ENCODE assay signal across 9 cellular contexts in the genomic region with DNA sequence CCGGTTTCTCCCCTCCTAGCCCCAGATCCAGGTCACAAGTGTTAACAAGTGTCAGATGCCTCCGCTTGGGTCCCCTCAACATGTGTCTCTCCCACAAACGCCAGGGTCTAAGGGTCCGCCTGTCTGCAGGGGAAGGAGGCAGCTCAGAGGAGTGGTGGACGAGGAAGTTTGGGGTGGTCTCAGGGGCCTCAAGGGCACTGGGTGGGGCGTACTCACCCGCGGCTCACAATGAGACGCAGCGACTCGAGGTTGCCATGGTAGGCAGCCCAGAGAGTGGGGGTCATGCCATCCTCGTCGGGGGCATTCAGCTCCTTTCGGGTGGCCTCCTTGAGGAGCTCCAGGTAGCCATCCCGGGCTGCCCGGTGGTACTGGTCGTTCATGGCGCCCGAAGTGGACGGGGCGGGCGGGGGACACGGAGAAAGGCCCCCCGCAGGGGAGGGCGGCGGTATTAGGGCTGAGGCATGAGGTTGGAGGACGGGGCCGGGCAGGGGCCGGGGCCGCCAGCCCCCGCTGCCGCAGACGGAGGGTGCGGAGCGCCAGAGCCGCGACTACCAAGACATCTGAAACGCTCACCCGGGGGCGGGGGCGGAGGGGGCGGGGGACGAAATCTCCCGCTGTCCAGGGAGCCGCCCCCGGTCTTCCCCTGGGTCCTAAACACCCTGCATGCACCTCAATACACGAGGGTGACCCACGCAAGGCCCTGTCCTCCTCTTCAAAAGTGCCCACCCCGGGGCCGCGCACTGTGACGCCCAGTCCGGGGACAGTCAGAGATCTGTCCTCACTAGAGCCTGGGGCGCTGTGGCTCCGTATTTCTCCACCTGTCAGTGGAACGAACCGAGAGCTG. TPM values are rescaled to one million over a fixed set of nuclear protein-coding genes. Genes with fewer than 3 reads are reported as not detected.
DNase-seq lines count a peak whose midpoint lies in the region; ATAC-seq, FAIRE-seq and TF ChIP-seq lines count a peak whose summit lies in the region.
"Had no signal": no experiment of that assay in that cellular context is flagged by ENCODE, and none has a peak within 500 bp of the region (broad histone marks: within the 10 kb centered on the region; RNA-seq: fewer than 3 reads in every experiment).

Gene USH1G (minus strand): TSS at position 562 of the 844 bp plus-strand sequence. CDS start 182 bp downstream, at position 380.

- no peak for TF ChIP-seq RAD21 in A549 (conservative IDR thresholded peaks at IDR 0.05 in 1 of 2, IDR thresholded peaks at IDR 0.05 in 1 of 2)

- no peaks in the 10 kb centered on the region for H4K20me1 ChIP-seq in osteoblast (ENCODE audit: insufficient read depth, low read length)

- H3K79me2 ChIP-seq in osteoblast (ENCODE audit: insufficient read depth, low read length), result no peaks in the 10 kb centered on the region

- DNase-seq in A549 (ENCODE audit: low read depth in 1 of 2, low spot score in 1 of 2) (no peak), HL-60 (ENCODE audit: low read depth in 1 of 2, low spot score in 1 of 2) (no peak), body of pancreas (peak in 2 of 4 donors; percentile 28 to 35), left lung (no peak), osteoblast (ENCODE audit: insufficient read length, low spot score, missing footprints) (no peak), mesenteric fat pad (ENCODE audit: low spot score) (no peak)

- peak within 1 kb of the TSS; percentile 46 for H3K4me3 ChIP-seq in A549
- peak within 1 kb of the TSS; percentile 11; the same call in 1 of the 2 replicates for H3K4me3 ChIP-seq in HL-60 (replicated peaks; ENCODE audit: insufficient read depth, low read length)
- H3K4me3 ChIP-seq in body of pancreas, result no peak within 1 kb of the TSS
- H3K4me3 ChIP-seq in left lung, result peak within 1 kb of the TSS; percentile 17 to 21
- no peak within 1 kb of the TSS for H3K4me3 ChIP-seq in osteoblast (ENCODE audit: insufficient read depth, low read length)

- H3K4me2 ChIP-seq in A549 (peak within 1 kb of the TSS; percentile 100), osteoblast (ENCODE audit: insufficient read depth, low read length) (no peak within 1 kb of the TSS)

- H3K36me3 ChIP-seq in body of pancreas (replicated peaks in 1 of 2; ENCODE audit: insufficient read depth in 1 of 2, low read depth in 2 of 2) (no peaks in the 10 kb centered on the region), left lung (no peaks in the 10 kb centered on the region), osteoblast (ENCODE audit: insufficient read depth, low read length) (no peaks in the 10 kb centered on the region)

- WGBS in A549 (ENCODE audit: missing lambda C conversion rate), result 27% methylated on average over 36 of the region's 57 CpGs
- WGBS in body of pancreas, 2 donors, result 6 to 29% methylated on average over 12 to 55 of the region's 57 CpGs

- peak within 1 kb of the TSS; percentile 42 to 70; a peak in 5 of 6 replicates for H3K27ac ChIP-seq in A549
- H3K27ac ChIP-seq in HL-60 (replicated peaks), result no peak within 1 kb of the TSS
- H3K27ac ChIP-seq in body of pancreas, result no peak within 1 kb of the TSS
- H3K27ac ChIP-seq in left lung, result no peak within 1 kb of the TSS
- H3K27ac ChIP-seq in osteoblast (ENCODE audit: low read depth, low read length), result no peak within 1 kb of the TSS

- no peak for TF ChIP-seq EP300 in A549 (IDR thresholded peaks at IDR 0.05)

- H3K4me1 ChIP-seq in A549 (peaks cover 19% of the 10 kb centered on the region; the same call in 2 of the 3 replicates), body of pancreas (peaks cover 28% of the 10 kb centered on the region), left lung (peaks cover 16 to 23% of the 10 kb centered on the region in 2 donors), osteoblast (ENCODE audit: insufficient read depth, low read length) (no peaks in the 10 kb centered on the region)

- POLR2A ChIA-PET in A549 (lab: Yijun Ruan, JAX), result interaction anchor here (1.0 kb wide), 1 partner anchor 50 kb away, joined by 3 read pairs; no protein-coding TSS in a partner anchor

- CTCF ChIA-PET in A549 (lab: Yijun Ruan, JAX), result interaction anchor here (0.9 to 42.0 kb wide), 26 partner anchors 9 to 346 kb away, joined by 3 to 1448 read pairs (median 6); partner anchors contain the start of genes HID1, MRPL58 and OTOP3

- TF ChIP-seq CTCF in A549 (IDR thresholded peaks at IDR 0.05) (no peak), HL-60 (IDR thresholded peaks at IDR 0.05; ENCODE audit: insufficient read depth, low read length) (no peak), body of pancreas (IDR thresholded peaks at IDR 0.05) (no peak), left lung (IDR thresholded peaks at IDR 0.05) (no peak), osteoblast (IDR thresholded peaks at IDR 0.05; ENCODE audit: extremely low read depth, low read depth, low read length) (no peak)

- ATAC-seq in A549, result peak; percentile 11 to 42; a peak in 5 of 6 replicates
- ATAC-seq in body of pancreas, result peak; percentile 24
- peak; percentile 19 for ATAC-seq in left lung
- ATAC-seq in GM19023 (IDR thresholded peaks at IDR 0.05; ENCODE audit: unreplicated experiment), result no peak
- no peak for ATAC-seq in GM18502 (IDR thresholded peaks at IDR 0.05; ENCODE audit: poor library complexity, unreplicated experiment)

- H3K9me3 ChIP-seq in A549 (no peaks in the 10 kb centered on the region), body of pancreas (no peaks in the 10 kb centered on the region), left lung (no peaks in the 10 kb centered on the region), osteoblast (ENCODE audit: low read depth, low read length) (no peaks in the 10 kb centered on the region)

- TF ChIP-seq POLR2A in A549 (IDR thresholded peaks at IDR 0.05; ENCODE audit: low read length) (no peak), body of pancreas (IDR thresholded peaks at IDR 0.05) (no peak)

- intact Hi-C loops in body of pancreas (cut with DNase I), result no loop called here
- intact Hi-C loops in left lung (cut with DNase I), result no loop called here

- H2AFZ ChIP-seq in osteoblast (ENCODE audit: low read length), result no peak within 1 kb of the TSS

- H3K27me3 ChIP-seq in HL-60 (ENCODE audit: insufficient read depth, poor library complexity, severe bottlenecking), result peaks cover 36% of the 10 kb centered on the region
- peaks cover 0 to 13% of the 10 kb centered on the region in 2 donors for H3K27me3 ChIP-seq in body of pancreas
- peaks cover 53 to 100% of the 10 kb centered on the region in 2 donors for H3K27me3 ChIP-seq in left lung
- peaks cover 53% of the 10 kb centered on the region for H3K27me3 ChIP-seq in osteoblast (ENCODE audit: insufficient read depth, low read length)

- no peak for FAIRE-seq in A549 (lab: Jason Lieb, UNC)

TF ChIP-seq in A549, 52 proteins besides CTCF, POLR2A, EP300 and RAD21:
- TF ChIP-seq ATOH8 (CRISPR knock-in tag; IDR thresholded peaks at IDR 0.05; ENCODE audit: low read depth), result no peak
- TF ChIP-seq RCOR1 (IDR thresholded peaks at IDR 0.05; ENCODE audit: low read depth, low read length), result no peak
- TF ChIP-seq JUN (IDR thresholded peaks at IDR 0.05), result no peak
- TF ChIP-seq, protein P1, sequence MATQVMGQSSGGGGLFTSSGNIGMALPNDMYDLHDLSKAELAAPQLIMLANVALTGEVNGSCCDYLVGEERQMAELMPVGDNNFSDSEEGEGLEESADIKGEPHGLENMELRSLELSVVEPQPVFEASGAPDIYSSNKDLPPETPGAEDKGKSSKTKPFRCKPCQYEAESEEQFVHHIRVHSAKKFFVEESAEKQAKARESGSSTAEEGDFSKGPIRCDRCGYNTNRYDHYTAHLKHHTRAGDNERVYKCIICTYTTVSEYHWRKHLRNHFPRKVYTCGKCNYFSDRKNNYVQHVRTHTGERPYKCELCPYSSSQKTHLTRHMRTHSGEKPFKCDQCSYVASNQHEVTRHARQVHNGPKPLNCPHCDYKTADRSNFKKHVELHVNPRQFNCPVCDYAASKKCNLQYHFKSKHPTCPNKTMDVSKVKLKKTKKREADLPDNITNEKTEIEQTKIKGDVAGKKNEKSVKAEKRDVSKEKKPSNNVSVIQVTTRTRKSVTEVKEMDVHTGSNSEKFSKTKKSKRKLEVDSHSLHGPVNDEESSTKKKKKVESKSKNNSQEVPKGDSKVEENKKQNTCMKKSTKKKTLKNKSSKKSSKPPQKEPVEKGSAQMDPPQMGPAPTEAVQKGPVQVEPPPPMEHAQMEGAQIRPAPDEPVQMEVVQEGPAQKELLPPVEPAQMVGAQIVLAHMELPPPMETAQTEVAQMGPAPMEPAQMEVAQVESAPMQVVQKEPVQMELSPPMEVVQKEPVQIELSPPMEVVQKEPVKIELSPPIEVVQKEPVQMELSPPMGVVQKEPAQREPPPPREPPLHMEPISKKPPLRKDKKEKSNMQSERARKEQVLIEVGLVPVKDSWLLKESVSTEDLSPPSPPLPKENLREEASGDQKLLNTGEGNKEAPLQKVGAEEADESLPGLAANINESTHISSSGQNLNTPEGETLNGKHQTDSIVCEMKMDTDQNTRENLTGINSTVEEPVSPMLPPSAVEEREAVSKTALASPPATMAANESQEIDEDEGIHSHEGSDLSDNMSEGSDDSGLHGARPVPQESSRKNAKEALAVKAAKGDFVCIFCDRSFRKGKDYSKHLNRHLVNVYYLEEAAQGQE (IDR thresholded peaks at IDR 0.05), result no peak
- no peak for TF ChIP-seq CHD2 (IDR thresholded peaks at IDR 0.05; ENCODE audit: low read length, partially characterized antibody)
- TF ChIP-seq TFCP2L1 (CRISPR knock-in tag; IDR thresholded peaks at IDR 0.05), result no peak
- TF ChIP-seq KDM5A (IDR thresholded peaks at IDR 0.05), result no peak
- no peak for TF ChIP-seq FOSL2 (IDR thresholded peaks at IDR 0.05)
- no peak for TF ChIP-seq FOSL2 (CRISPR knock-in tag; IDR thresholded peaks at IDR 0.05)

RNA-seq across cellular contexts. Expression of gene USH1G, which starts in this region (rescaled TPM):
- 0.05 and 0.12 TPM in 2 replicates for polyA plus RNA-seq in A549 (2011; rRNA removed)
- 0.06 and 0.11 TPM in 2 replicates for polyA plus RNA-seq in A549 (2012; cell fraction: cytosol; rRNA removed)
- 0.06 and 0.13 TPM in 2 replicates for polyA plus RNA-seq in A549 (2012; cell fraction: nucleus; rRNA removed)
- 0.04 to 0.09 TPM (median 0.07 TPM) in 3 replicates for polyA plus RNA-seq in A549 (2017; fragmentation: RNase III; extraction: RNeasy Plus Mini Kit Qiagen cat#74134 plus additional on column Dnase treatment)
- polyA minus RNA-seq in A549 (2011; rRNA and poly(A)+ RNA removed), result 0.15 and 0.21 TPM in 2 replicates
- total RNA-seq in body of pancreas, result under 1 TPM in 1 of 2 donors, not detected in 1; under 0.01 TPM
- total RNA-seq in left lung, result not detected
- total RNA-seq in osteoblast, result not detected in 2 replicates
- total RNA-seq in mesenteric fat pad, result not detected
- total RNA-seq: pulmonary artery endothelial cell had no signal

Comparison
In these comparisons a context has a peak if more than half of its experiments do, and no peak if none do; other contexts are left out.
1. Peak in ATAC-seq, H3K4me3 ChIP-seq, H3K27ac ChIP-seq and H3K4me2 ChIP-seq in A549; RNA of the gene not detected or under 1 TPM.
2. Peak in ATAC-seq in body of pancreas; RNA of the gene not detected or under 1 TPM.
3. Peak in ATAC-seq and H3K4me3 ChIP-seq in left lung; RNA of the gene not detected or under 1 TPM.